In genomic region chr2:6043238-6043637, GRCh38 we compare ENCODE assay signal across 41 cellular contexts.
"Had no signal": no experiment of that assay in that cellular context is flagged by ENCODE, and none has a peak within 500 bp of the region (broad histone marks: within the 10 kb centered on the region; RNA-seq: fewer than 3 reads in every experiment).

No MANE protein-coding gene starts in this region.

- H3K4me1 Mint-ChIP-seq: activated naive CD4-positive, alpha-beta T cell treated with anti-CD3 and anti-CD28 coated beads, Interleukin-2, amount 10 ng/mL, durations not matched to agents 7 days and 5 days; activated naive CD4-positive, alpha-beta T cell treated with anti-CD3 and anti-CD28 coated beads, Interleukin-2, amount 50 U/mL, for 24 hours; activated naive CD8-positive, alpha-beta T cell treated with anti-CD3 and anti-CD28 coated beads for 36 hours; activated naive CD8-positive, alpha-beta T cell treated with anti-CD3 and anti-CD28 coated beads, Interleukin-2, amount 10 ng/mL, durations not matched to agents 7 days and 5 days; activated naive CD8-positive, alpha-beta T cell treated with anti-CD3 and anti-CD28 coated beads, Interleukin-2, amount 50 U/mL, for 24 hours; activated T-helper 17 cell treated with anti-CD3 and anti-CD28 coated beads, Interleukin-2, amount 50 U/mL, for 72 hours; brain; central memory CD8-positive, alpha-beta T cell had no signal

- ATAC-seq: activated naive CD4-positive, alpha-beta T cell treated with anti-CD3 and anti-CD28 coated beads, Interleukin-2, amount 50 U/mL, for 72 hours; activated naive CD8-positive, alpha-beta T cell treated with anti-CD3 and anti-CD28 coated beads, Interleukin-2, amount 50 U/mL, for 24 hours; activated T-cell treated with anti-CD3 and anti-CD28 coated beads, Interleukin-2, amount 50 U/mL, for 4 hours; activated T-cell treated with anti-CD3 and anti-CD28 coated beads, Interleukin-2, amount 50 U/mL, for 72 hours; activated T-helper 17 cell treated with anti-CD3 and anti-CD28 coated beads, Interleukin-2, amount 50 U/mL, for 72 hours; body of pancreas had no signal

- FAIRE-seq: astrocyte, bronchial epithelial cell had no signal

- H3K4me3 Mint-ChIP-seq: activated naive CD4-positive, alpha-beta T cell treated with anti-CD3 and anti-CD28 coated beads for 36 hours; activated naive CD4-positive, alpha-beta T cell treated with anti-CD3 and anti-CD28 coated beads, Interleukin-2, amount 10 ng/mL, durations not matched to agents 7 days and 5 days; activated naive CD4-positive, alpha-beta T cell treated with anti-CD3 and anti-CD28 coated beads, Interleukin-2, amount 50 U/mL, for 24 hours; activated naive CD8-positive, alpha-beta T cell; activated naive CD8-positive, alpha-beta T cell treated with anti-CD3 and anti-CD28 coated beads for 36 hours; activated naive CD8-positive, alpha-beta T cell treated with anti-CD3 and anti-CD28 coated beads, Interleukin-2, amount 10 ng/mL, durations not matched to agents 7 days and 5 days; activated naive CD8-positive, alpha-beta T cell treated with anti-CD3 and anti-CD28 coated beads, Interleukin-2, amount 50 U/mL, for 24 hours; activated T-cell treated with anti-CD3 and anti-CD28 coated beads, Interleukin-2, amount 50 U/mL, for 24 hours; activated T-cell treated with anti-CD3 and anti-CD28 coated beads, Interleukin-2, amount 50 U/mL, for 4 hours; activated T-cell treated with anti-CD3 and anti-CD28 coated beads, Interleukin-2, amount 50 U/mL, for 72 hours; activated T-helper 1 cell treated with anti-CD3 and anti-CD28 coated beads, Interleukin-12 subunit alpha, Interleukin-12 subunit beta, Interleukin-2, Interleukin-4 antibody, amounts not matched to agents 30 ng/mL and 10 ng/mL and 1 ng/mL, durations not matched to agents 14 hours and 24 hours and 36 hours; activated T-helper 17 cell treated with anti-CD3 and anti-CD28 coated beads, Interleukin-2, amount 50 U/mL, for 72 hours; brain; central memory CD8-positive, alpha-beta T cell had no signal

- H3K36me3 Mint-ChIP-seq: activated naive CD4-positive, alpha-beta T cell treated with anti-CD3 and anti-CD28 coated beads, Interleukin-2, amount 10 ng/mL, durations not matched to agents 7 days and 5 days; activated naive CD4-positive, alpha-beta T cell treated with anti-CD3 and anti-CD28 coated beads, Interleukin-2, amount 50 U/mL, for 24 hours; activated naive CD8-positive, alpha-beta T cell; activated naive CD8-positive, alpha-beta T cell treated with anti-CD3 and anti-CD28 coated beads for 36 hours; activated naive CD8-positive, alpha-beta T cell treated with anti-CD3 and anti-CD28 coated beads, Interleukin-2, amount 10 ng/mL, durations not matched to agents 7 days and 5 days had no signal

- H3K9me3 Mint-ChIP-seq: activated naive CD8-positive, alpha-beta T cell treated with anti-CD3 and anti-CD28 coated beads, Interleukin-2, amount 10 ng/mL, durations not matched to agents 7 days and 5 days; activated T-cell treated with anti-CD3 and anti-CD28 coated beads, Interleukin-2, amount 50 U/mL, for 4 hours had no signal

- H3K27me3 ChIP-seq: adrenal gland, ascending aorta, body of pancreas, brain microvascular endothelial cell, breast epithelium, cardiac muscle cell had no signal

- H3K4me3 ChIP-seq: adrenal gland, ascending aorta, body of pancreas, breast epithelium, cardiac muscle cell had no signal

- H3K27me3 Mint-ChIP-seq: activated naive CD4-positive, alpha-beta T cell treated with anti-CD3 and anti-CD28 coated beads, Interleukin-2, amount 10 ng/mL, durations not matched to agents 7 days and 5 days; activated naive CD4-positive, alpha-beta T cell treated with anti-CD3 and anti-CD28 coated beads, Interleukin-2, amount 50 U/mL, for 24 hours; activated naive CD8-positive, alpha-beta T cell; activated naive CD8-positive, alpha-beta T cell treated with anti-CD3 and anti-CD28 coated beads for 36 hours; activated naive CD8-positive, alpha-beta T cell treated with anti-CD3 and anti-CD28 coated beads, Interleukin-2, amount 10 ng/mL, durations not matched to agents 7 days and 5 days; activated naive CD8-positive, alpha-beta T cell treated with anti-CD3 and anti-CD28 coated beads, Interleukin-2, amount 50 U/mL, for 24 hours; activated T-cell treated with anti-CD3 and anti-CD28 coated beads, Interleukin-2, amount 50 U/mL, for 24 hours; central memory CD8-positive, alpha-beta T cell had no signal

- H3K27ac Mint-ChIP-seq: activated naive CD4-positive, alpha-beta T cell treated with anti-CD3 and anti-CD28 coated beads for 36 hours; activated naive CD4-positive, alpha-beta T cell treated with anti-CD3 and anti-CD28 coated beads, Interleukin-2, amount 10 ng/mL, durations not matched to agents 7 days and 5 days; activated naive CD4-positive, alpha-beta T cell treated with anti-CD3 and anti-CD28 coated beads, Interleukin-2, amount 50 U/mL, for 24 hours; activated naive CD4-positive, alpha-beta T cell treated with anti-CD3 and anti-CD28 coated beads, Interleukin-2, amount 50 U/mL, for 72 hours; activated naive CD8-positive, alpha-beta T cell; activated naive CD8-positive, alpha-beta T cell treated with anti-CD3 and anti-CD28 coated beads for 36 hours; activated naive CD8-positive, alpha-beta T cell treated with anti-CD3 and anti-CD28 coated beads, Interleukin-2, amount 10 ng/mL, durations not matched to agents 7 days and 5 days; activated naive CD8-positive, alpha-beta T cell treated with anti-CD3 and anti-CD28 coated beads, Interleukin-2, amount 50 U/mL, for 24 hours; activated T-cell treated with anti-CD3 and anti-CD28 coated beads, Interleukin-2, amount 50 U/mL, for 24 hours; activated T-cell treated with anti-CD3 and anti-CD28 coated beads, Interleukin-2, amount 50 U/mL, for 72 hours; activated T-helper 1 cell treated with anti-CD3 and anti-CD28 coated beads, Interleukin-12 subunit alpha, Interleukin-12 subunit beta, Interleukin-2, Interleukin-4 antibody, amounts not matched to agents 30 ng/mL and 10 ng/mL and 1 ng/mL, durations not matched to agents 14 hours and 24 hours and 36 hours; activated T-helper 17 cell treated with anti-CD3 and anti-CD28 coated beads, Interleukin-2, amount 50 U/mL, for 72 hours; activated T-helper 2 cell treated with anti-CD3 and anti-CD28 coated beads, Interferon-gamma antibody, Interleukin-2, Interleukin-4, amounts not matched to agents 10 μg/mL and 5 μg/mL and 100 μg/mL, durations not matched to agents 14 hours and 24 hours and 36 hours; brain had no signal

- DNase-seq: activated effector memory CD4-positive, alpha-beta T cell treated with anti-CD3 and anti-CD28 coated beads, Interleukin-2, amount 50 U/mL, for 16 hours; activated effector memory CD4-positive, alpha-beta T cell treated with Interleukin-2 at 50 U/mL for 16 hours; activated gamma-delta T cell; activated gamma-delta T cell treated with Interleukin-2 at 50 U/mL for 16 hours; activated naive CD4-positive, alpha-beta T cell; activated naive CD4-positive, alpha-beta T cell treated with anti-CD3 and anti-CD28 coated beads for 36 hours; activated naive CD4-positive, alpha-beta T cell treated with anti-CD3 and anti-CD28 coated beads, Interleukin-2, amount 10 ng/mL, durations not matched to agents 7 days and 5 days; activated naive CD4-positive, alpha-beta T cell treated with anti-CD3 and anti-CD28 coated beads, Interleukin-2, amount 50 U/mL, for 16 hours; activated naive CD4-positive, alpha-beta T cell treated with Interleukin-2 at 50 U/mL for 16 hours; activated naive CD8-positive, alpha-beta T cell treated with anti-CD3 and anti-CD28 coated beads for 36 hours; activated naive CD8-positive, alpha-beta T cell treated with anti-CD3 and anti-CD28 coated beads, Interleukin-2, amount 10 ng/mL, durations not matched to agents 7 days and 5 days; activated naive CD8-positive, alpha-beta T cell treated with anti-CD3 and anti-CD28 coated beads, Interleukin-2, amount 50 U/mL, for 24 hours; activated T-cell treated with anti-CD3 and anti-CD28 coated beads for 4 hours; activated T-cell treated with anti-CD3 and anti-CD28 coated beads, Interleukin-2, amount 50 U/mL, for 1 hour; activated T-cell treated with anti-CD3 and anti-CD28 coated beads, Interleukin-2, amount 50 U/mL, for 24 hours; activated T-cell treated with anti-CD3 and anti-CD28 coated beads, Interleukin-2, amount 50 U/mL, for 4 hours; activated T-cell treated with anti-CD3 and anti-CD28 coated beads, Interleukin-2, amount 50 U/mL, for 48 hours; activated T-cell treated with anti-CD3 and anti-CD28 coated beads, Interleukin-2, amount 50 U/mL, for 72 hours; adrenal gland; amniotic stem cell; amygdala; anterior cingulate cortex; aorta; body of pancreas; brain microvascular endothelial cell; caudate nucleus; central memory CD4-positive, alpha-beta T cell; cerebellar nuclear complex had no signal

- H3K36me3 ChIP-seq: adrenal gland, ascending aorta, brain microvascular endothelial cell, breast epithelium, cardiac muscle cell had no signal

- H3K9me3 ChIP-seq: adrenal gland, ascending aorta, breast epithelium had no signal

- H3K4me1 ChIP-seq: adrenal gland, ascending aorta, body of pancreas, breast epithelium had no signal

- H3K27ac ChIP-seq: adrenal gland, ascending aorta, body of pancreas, brain microvascular endothelial cell, breast epithelium, cardiac muscle cell had no signal
